In genomic region chr11:80698646-80699045, GRCh38 we compare ENCODE assay signal across 14 cellular contexts.
"Had no signal": no experiment of that assay in that cellular context is flagged by ENCODE, and none has a peak within 500 bp of the region (broad histone marks: within the 10 kb centered on the region; RNA-seq: fewer than 3 reads in every experiment).

No MANE protein-coding gene starts in this region.

- H3K27ac Mint-ChIP-seq: activated naive CD4-positive, alpha-beta T cell treated with anti-CD3 and anti-CD28 coated beads for 36 hours; activated T-helper 17 cell treated with anti-CD3 and anti-CD28 coated beads, Interleukin-2, amount 50 U/mL, for 72 hours; endodermal cell; stimulated activated memory B cell treated with anti-CD40 and anti-IgM and Interleukin-4, amounts not matched to agents 10 μg/mL and 1 μg/mL and 100 μg/mL, for 72 hours had no signal

- DNase-seq: activated CD4-positive, alpha-beta T cell treated with anti-CD3 and anti-CD28 coated beads for 1 hour; activated CD4-positive, alpha-beta T cell treated with anti-CD3 and anti-CD28 coated beads, Interleukin-2, amount 50 U/mL, for 4 hours; activated naive CD4-positive, alpha-beta T cell treated with anti-CD3 and anti-CD28 coated beads for 36 hours; foreskin melanocyte; lower lobe of right lung; pancreas; T1000 had no signal

- H3K4me1 ChIP-seq: lower lobe of right lung, pancreas, vagina had no signal

- ATAC-seq: activated T-helper 17 cell treated with anti-CD3 and anti-CD28 coated beads, Interleukin-2, amount 50 U/mL, for 72 hours; lower lobe of right lung; pancreas; stimulated activated memory B cell treated with anti-CD40 and anti-IgM and Interleukin-4, amounts not matched to agents 10 μg/mL and 1 μg/mL and 100 μg/mL, for 72 hours had no signal

- H3K36me3 Mint-ChIP-seq: stimulated activated memory B cell treated with anti-CD40 and anti-IgM and Interleukin-4, amounts not matched to agents 10 μg/mL and 1 μg/mL and 100 μg/mL, for 72 hours had no signal

- H3K4me3 Mint-ChIP-seq: activated naive CD4-positive, alpha-beta T cell treated with anti-CD3 and anti-CD28 coated beads for 36 hours; activated T-helper 17 cell treated with anti-CD3 and anti-CD28 coated beads, Interleukin-2, amount 50 U/mL, for 72 hours; endodermal cell; stimulated activated memory B cell treated with anti-CD40 and anti-IgM and Interleukin-4, amounts not matched to agents 10 μg/mL and 1 μg/mL and 100 μg/mL, for 72 hours had no signal

- H3K27me3 Mint-ChIP-seq: activated T-helper 17 cell treated with anti-CD3 and anti-CD28 coated beads, Interleukin-2, amount 50 U/mL, for 72 hours; stimulated activated memory B cell treated with anti-CD40 and anti-IgM and Interleukin-4, amounts not matched to agents 10 μg/mL and 1 μg/mL and 100 μg/mL, for 72 hours had no signal

- H3K4me3 ChIP-seq: cardiac muscle cell, lower lobe of right lung, pancreas, vagina had no signal

- H3K27me3 ChIP-seq: cardiac muscle cell, dorsolateral prefrontal cortex, heart left ventricle, pancreas, vagina had no signal

- H3K27ac ChIP-seq: cardiac muscle cell, dorsolateral prefrontal cortex, heart left ventricle, lower lobe of right lung, pancreas, vagina had no signal

- H3K36me3 ChIP-seq: cardiac muscle cell, heart left ventricle, lower lobe of right lung, pancreas, vagina had no signal

- H3K9me3 Mint-ChIP-seq: endodermal cell; stimulated activated memory B cell treated with anti-CD40 and anti-IgM and Interleukin-4, amounts not matched to agents 10 μg/mL and 1 μg/mL and 100 μg/mL, for 72 hours had no signal

- H3K4me1 Mint-ChIP-seq: activated T-helper 17 cell treated with anti-CD3 and anti-CD28 coated beads, Interleukin-2, amount 50 U/mL, for 72 hours; stimulated activated memory B cell treated with anti-CD40 and anti-IgM and Interleukin-4, amounts not matched to agents 10 μg/mL and 1 μg/mL and 100 μg/mL, for 72 hours had no signal
